19 cellular contexts compared by ENCODE assay signal in the genomic region with DNA sequence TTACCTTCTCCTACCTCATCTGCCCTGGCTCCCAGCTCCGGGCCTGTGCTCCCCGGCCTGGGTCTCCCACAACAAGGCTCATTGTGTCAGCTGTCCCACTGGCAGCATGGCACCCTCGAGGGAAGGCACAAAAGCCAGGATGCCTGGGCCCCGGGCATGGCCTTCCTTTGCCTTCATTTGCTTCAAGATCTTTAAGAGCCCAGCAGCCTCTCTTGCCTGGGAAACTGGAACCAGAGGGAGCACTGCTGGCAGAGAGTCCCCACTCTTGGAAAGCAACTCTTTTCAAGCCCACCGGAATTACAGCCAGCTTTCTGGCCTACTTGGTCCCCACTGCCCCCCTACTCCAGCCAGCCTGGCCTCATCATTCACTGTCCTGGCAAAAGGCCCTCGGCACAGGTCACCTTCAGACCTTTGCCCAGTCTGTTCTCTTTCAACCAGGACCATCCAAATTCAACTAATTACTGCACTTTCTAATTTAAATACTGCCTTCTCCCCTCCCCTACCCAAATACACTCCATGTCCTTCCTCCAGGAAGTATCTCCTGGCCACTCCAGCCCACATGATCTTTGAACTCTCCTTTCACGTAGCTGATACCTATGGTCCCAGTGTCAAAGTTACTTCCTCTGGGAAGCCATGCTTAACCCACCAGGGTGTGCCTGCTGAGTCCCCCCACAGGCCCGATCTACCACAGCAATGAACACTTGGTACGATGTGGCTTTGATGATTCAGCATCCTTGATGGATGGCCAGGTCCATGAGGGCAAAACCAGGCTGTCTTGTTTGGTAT. TPM values are rescaled to one million over a fixed set of nuclear protein-coding genes. Genes with fewer than 3 reads are reported as not detected.
A peak's percentile ranks its signal among the peaks of the same experiment; 100 is the strongest.
DNase-seq lines count a peak whose midpoint lies in the region; ATAC-seq and TF ChIP-seq lines count a peak whose summit lies in the region.
"Had no signal": no experiment of that assay in that cellular context is flagged by ENCODE, and none has a peak within 500 bp of the region (broad histone marks: within the 10 kb centered on the region; RNA-seq: fewer than 3 reads in every experiment).

No MANE protein-coding gene starts in this region.

- no peak overlapping the region for H2BK5ac ChIP-seq in H9 (ENCODE audit: insufficient read length, low read length)

- no peak overlapping the region for H2AK5ac ChIP-seq in H9 (ENCODE audit: insufficient read length, low read length)

- H2AFZ ChIP-seq in H9 (ENCODE audit: low read length): no peak overlapping the region

- H3K9me3 ChIP-seq in H9 (ENCODE audit: control insufficient read depth, low read depth, low read length): no peaks in the 10 kb centered on the region
- H3K9me3 ChIP-seq: BE2C, body of pancreas, gastroesophageal sphincter, stomach, upper lobe of left lung had no signal

- H3K14ac ChIP-seq in H9 (ENCODE audit: insufficient read depth, low read length): no peak overlapping the region; the same call in 1 of the 2 replicates

- H4K91ac ChIP-seq in H9 (ENCODE audit: insufficient read length, low read depth, low read length): no peak overlapping the region

- no peak overlapping the region for H3K4me2 ChIP-seq in H9 (ENCODE audit: insufficient read depth, insufficient read length, low read length)

- H3K27ac Mint-ChIP-seq in H9: peak overlapping the region in 2 of 3 experiments; percentile 34 to 68; a peak in 3 of 7 replicates
- H3K27ac Mint-ChIP-seq: activated CD4-positive, alpha-beta memory T cell treated with anti-CD3 and anti-CD28 coated beads for 36 hours; activated naive CD8-positive, alpha-beta T cell had no signal

- H3K18ac ChIP-seq in H9 (ENCODE audit: insufficient read length, low read depth, low read length): no peak overlapping the region

- H3T11ph ChIP-seq in H9 (ENCODE audit: low read length): no peak overlapping the region

- TF ChIP-seq CTCF in H9 (conservative IDR thresholded peaks at IDR 0.05) (no peak), GM13976 (IDR thresholded peaks at IDR 0.05; ENCODE audit: borderline replicate concordance, control extremely low read depth, extremely low read depth, insufficient read depth, missing control alignments) (no peak)

- no peak overlapping the region for H3K4me3 Mint-ChIP-seq in H9
- H3K4me3 Mint-ChIP-seq: activated CD4-positive, alpha-beta memory T cell treated with anti-CD3 and anti-CD28 coated beads for 36 hours; activated naive CD8-positive, alpha-beta T cell had no signal

- H3K79me1 ChIP-seq in H9 (ENCODE audit: insufficient read depth, low read depth, low read length, poor library complexity, severe bottlenecking): no peaks in the 10 kb centered on the region

- H3K4me1 ChIP-seq in H9 (ENCODE audit: insufficient read depth, low read length): no peaks in the 10 kb centered on the region; the same call in 1 of the 2 replicates
- H3K4me1 ChIP-seq: BE2C had no signal

- H2BK15ac ChIP-seq in H9 (ENCODE audit: low read depth, low read length): no peak overlapping the region

- no peaks in the 10 kb centered on the region for H3K9me3 Mint-ChIP-seq in H9
- H3K9me3 Mint-ChIP-seq: activated CD4-positive, alpha-beta memory T cell treated with anti-CD3 and anti-CD28 coated beads for 36 hours had no signal

- H3K23ac ChIP-seq in H9 (ENCODE audit: insufficient read length, low read depth, low read length): no peak overlapping the region

- intact Hi-C loops in left colon (cut with DNase I, micrococcal nuclease): no loop called here

- no peaks in the 10 kb centered on the region for H4K20me1 ChIP-seq in H9 (ENCODE audit: control insufficient read depth, insufficient read depth, insufficient read length)

- WGBS in H9 (ENCODE audit: extremely low coverage, insufficient read length, low lambda C conversion rate): no CpG with 5 or more reads among the region's 9 CpGs

- H2BK20ac ChIP-seq in H9 (ENCODE audit: low read depth, low read length, poor library complexity, severe bottlenecking): no peak overlapping the region

- in situ Hi-C loops in GM13976 (cut with MboI; ENCODE audit: low sequenced_read_pairs, unreplicated experiment): no loop called here

- H4K8ac ChIP-seq in H9 (replicated peaks; ENCODE audit: insufficient read length, low read depth, low read length): no peak overlapping the region

- no peaks in the 10 kb centered on the region for H3K79me2 ChIP-seq in H9 (ENCODE audit: insufficient read depth, low read length)

- H3K27me3 ChIP-seq in H9 (ENCODE audit: insufficient read depth, low read length): no peaks in the 10 kb centered on the region
- H3K27me3 ChIP-seq: BE2C, body of pancreas, gastroesophageal sphincter, stomach, upper lobe of left lung had no signal

- H3K27ac ChIP-seq in H9 (ENCODE audit: insufficient read length, low read depth, low read length): no peak overlapping the region
- H3K27ac ChIP-seq: gastroesophageal sphincter, stomach, upper lobe of left lung, WERI-Rb-1 had no signal

- H3K9ac ChIP-seq in H9 (ENCODE audit: extremely low read depth, insufficient read length, low read length): no peak overlapping the region

- ATAC-seq in left colon (peak; percentile 89), HG03354 (IDR thresholded peaks at IDR 0.05; ENCODE audit: poor library complexity, severe bottlenecking, unreplicated experiment) (no peak)
- ATAC-seq: body of pancreas, gastroesophageal sphincter had no signal

- H4K5ac ChIP-seq in H9 (ENCODE audit: insufficient read length, low read depth, low read length): no peak overlapping the region

- no peak for DNase-seq in H9
- peak; percentile 5 for DNase-seq in amniotic epithelial cell (ENCODE audit: low read depth)
- DNase-seq in left colon: no peak
- DNase-seq in renal cortical epithelial cell (ENCODE audit: low read depth): peak; percentile 46
- DNase-seq in GM13976 (ENCODE audit: low spot score): no peak
- no peak for DNase-seq in activated T-cell treated with anti-CD3 and anti-CD28 coated beads, Interleukin-2, amount 50 U/mL, for 48 hours
- DNase-seq: activated CD4-positive, alpha-beta memory T cell treated with anti-CD3 and anti-CD28 coated beads for 36 hours; BE2C; body of pancreas; GDM1; NCI-H1417 treated with DMSO at 0.1 percent for 48 hours; NCI-H69; stimulated activated CD4-positive, alpha-beta T cell treated with anti-CD3 and anti-CD28 coated beads, Interleukin-1b, Interleukin-23, amount 100 ng/mL, for 48 hours; stomach; upper lobe of left lung; WERI-Rb-1 had no signal

- no peak overlapping the region for H2BK12ac ChIP-seq in H9 (ENCODE audit: insufficient read length, low read depth, low read length)

- no peaks in the 10 kb centered on the region for H3K27me3 Mint-ChIP-seq in H9 (ENCODE audit: low read depth)
- H3K27me3 Mint-ChIP-seq: activated CD4-positive, alpha-beta memory T cell treated with anti-CD3 and anti-CD28 coated beads for 36 hours; activated naive CD8-positive, alpha-beta T cell had no signal

- peaks cover 14 to 18% of the 10 kb centered on the region in 2 experiments for H3K4me1 Mint-ChIP-seq in H9

- no peak overlapping the region for H2BK120ac ChIP-seq in H9 (ENCODE audit: low read depth, low read length, poor library complexity, severe bottlenecking)

- peaks cover 0 to 3% (median 0%) of the 10 kb centered on the region in 3 experiments; a peak in 2 of 7 replicates for H3K36me3 Mint-ChIP-seq in H9 (ENCODE audit: insufficient read depth in 1 of 3, low read depth in 3 of 3)
- H3K36me3 Mint-ChIP-seq: activated CD4-positive, alpha-beta memory T cell treated with anti-CD3 and anti-CD28 coated beads for 36 hours; activated naive CD8-positive, alpha-beta T cell had no signal

- no peak overlapping the region for H3K56ac ChIP-seq in H9 (ENCODE audit: insufficient read length, low read depth, low read length)

- H3K4ac ChIP-seq in H9 (ENCODE audit: low read depth, low read length): no peak overlapping the region

- no peaks in the 10 kb centered on the region for H3K23me2 ChIP-seq in H9 (ENCODE audit: insufficient read length, low read depth, low read length, poor library complexity, severe bottlenecking)

RNA-seq across cellular contexts. Expression of a gene that starts 8.9 kb away (rescaled TPM):
- 23.1 and 24.2 TPM in 2 replicates for total RNA-seq in H9 (2021)
- total RNA-seq in left colon: 10 to 100 TPM; 53.0 to 62.0 TPM
- total RNA-seq in renal cortical epithelial cell: 25.0 and 44.2 TPM in 2 replicates

RNA-seq across cellular contexts. Expression of a gene that starts 24.2 kb away (rescaled TPM):
- total RNA-seq in H9 (2021) (27.3 and 30.3 TPM in 2 replicates), left colon (10 to 100 TPM; 21.9 to 24.4 TPM), renal cortical epithelial cell (9.2 and 22.5 TPM in 2 replicates)

RNA-seq across cellular contexts. Expression of a gene that starts 38.9 kb away (rescaled TPM):
- total RNA-seq in H9 (2021) (42.8 and 45.8 TPM in 2 replicates), left colon (10 to 100 TPM; 76.2 to 82.5 TPM), renal cortical epithelial cell (46.4 and 58.0 TPM in 2 replicates)

RNA-seq across cellular contexts. Expression of a gene that starts 55.4 kb away (rescaled TPM):
- total RNA-seq in H9 (2021): 16.7 and 17.6 TPM in 2 replicates
- total RNA-seq in left colon: 10 to 100 TPM; 46.5 to 63.0 TPM
- 31.3 and 33.9 TPM in 2 replicates for total RNA-seq in renal cortical epithelial cell

Comparison
In these comparisons a context has a peak if more than half of its experiments do, and no peak if none do; other contexts are left out.
1. DNase-seq: peak in amniotic epithelial cell (single experiment) and renal cortical epithelial cell (single experiment); none in H9 (single experiment), left colon (0 of 2), GM13976 (single experiment) and activated T-cell treated with anti-CD3 and anti-CD28 coated beads, Interleukin-2, amount 50 U/mL, for 48 hours (0 of 2).